2 cellular contexts compared by ENCODE assay signal in genomic region chr5:155556222-155556621, GRCh38.
TF ChIP-seq lines count a peak whose summit lies in the region.

No MANE protein-coding gene starts in this region.

TF ChIP-seq in GM23338, 12 proteins besides CTCF, POLR2A, EP300 and RAD21 (continued from another document):
- TF ChIP-seq, protein P1, sequence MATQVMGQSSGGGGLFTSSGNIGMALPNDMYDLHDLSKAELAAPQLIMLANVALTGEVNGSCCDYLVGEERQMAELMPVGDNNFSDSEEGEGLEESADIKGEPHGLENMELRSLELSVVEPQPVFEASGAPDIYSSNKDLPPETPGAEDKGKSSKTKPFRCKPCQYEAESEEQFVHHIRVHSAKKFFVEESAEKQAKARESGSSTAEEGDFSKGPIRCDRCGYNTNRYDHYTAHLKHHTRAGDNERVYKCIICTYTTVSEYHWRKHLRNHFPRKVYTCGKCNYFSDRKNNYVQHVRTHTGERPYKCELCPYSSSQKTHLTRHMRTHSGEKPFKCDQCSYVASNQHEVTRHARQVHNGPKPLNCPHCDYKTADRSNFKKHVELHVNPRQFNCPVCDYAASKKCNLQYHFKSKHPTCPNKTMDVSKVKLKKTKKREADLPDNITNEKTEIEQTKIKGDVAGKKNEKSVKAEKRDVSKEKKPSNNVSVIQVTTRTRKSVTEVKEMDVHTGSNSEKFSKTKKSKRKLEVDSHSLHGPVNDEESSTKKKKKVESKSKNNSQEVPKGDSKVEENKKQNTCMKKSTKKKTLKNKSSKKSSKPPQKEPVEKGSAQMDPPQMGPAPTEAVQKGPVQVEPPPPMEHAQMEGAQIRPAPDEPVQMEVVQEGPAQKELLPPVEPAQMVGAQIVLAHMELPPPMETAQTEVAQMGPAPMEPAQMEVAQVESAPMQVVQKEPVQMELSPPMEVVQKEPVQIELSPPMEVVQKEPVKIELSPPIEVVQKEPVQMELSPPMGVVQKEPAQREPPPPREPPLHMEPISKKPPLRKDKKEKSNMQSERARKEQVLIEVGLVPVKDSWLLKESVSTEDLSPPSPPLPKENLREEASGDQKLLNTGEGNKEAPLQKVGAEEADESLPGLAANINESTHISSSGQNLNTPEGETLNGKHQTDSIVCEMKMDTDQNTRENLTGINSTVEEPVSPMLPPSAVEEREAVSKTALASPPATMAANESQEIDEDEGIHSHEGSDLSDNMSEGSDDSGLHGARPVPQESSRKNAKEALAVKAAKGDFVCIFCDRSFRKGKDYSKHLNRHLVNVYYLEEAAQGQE (IDR thresholded peaks at IDR 0.05; ENCODE audit: unreplicated experiment) = no peak
- TF ChIP-seq EZH2 (IDR thresholded peaks at IDR 0.05; ENCODE audit: low read depth, unreplicated experiment) = no peak

TF ChIP-seq in K562, 482 proteins besides CTCF, POLR2A, EP300 and RAD21 (continued from another document):
- TF ChIP-seq, protein P2, sequence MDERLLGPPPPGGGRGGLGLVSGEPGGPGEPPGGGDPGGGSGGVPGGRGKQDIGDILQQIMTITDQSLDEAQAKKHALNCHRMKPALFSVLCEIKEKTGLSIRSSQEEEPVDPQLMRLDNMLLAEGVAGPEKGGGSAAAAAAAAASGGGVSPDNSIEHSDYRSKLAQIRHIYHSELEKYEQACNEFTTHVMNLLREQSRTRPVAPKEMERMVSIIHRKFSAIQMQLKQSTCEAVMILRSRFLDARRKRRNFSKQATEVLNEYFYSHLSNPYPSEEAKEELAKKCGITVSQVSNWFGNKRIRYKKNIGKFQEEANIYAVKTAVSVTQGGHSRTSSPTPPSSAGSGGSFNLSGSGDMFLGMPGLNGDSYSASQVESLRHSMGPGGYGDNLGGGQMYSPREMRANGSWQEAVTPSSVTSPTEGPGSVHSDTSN (CRISPR knock-in tag; IDR thresholded peaks at IDR 0.05; ENCODE audit: low read depth) = no peak
- TF ChIP-seq, protein P2 (tag; conservative IDR thresholded peaks at IDR 0.05; ENCODE audit: low read depth) = no peak
